1 cellular context compared by ENCODE assay signal in genomic region chr3:10514407-10515069, GRCh38.
TF ChIP-seq lines count a peak whose summit lies in the region.

No MANE protein-coding gene starts in this region.

TF ChIP-seq in HepG2, 621 proteins besides CTCF, POLR2A, EP300 and RAD21 (continued from another document and continues in another):
- TF ChIP-seq PATZ1 (CRISPR knock-in tag; IDR thresholded peaks at IDR 0.05) (peak; percentile 86), MZF1 (CRISPR knock-in tag; IDR thresholded peaks at IDR 0.05; ENCODE audit: borderline replicate concordance) (no peak), ZNF34 (CRISPR knock-in tag; IDR thresholded peaks at IDR 0.05; ENCODE audit: borderline replicate concordance) (no peak), POGK (CRISPR knock-in tag; conservative IDR thresholded peaks at IDR 0.05) (no peak), HMG20B (CRISPR knock-in tag; conservative IDR thresholded peaks at IDR 0.05) (no peak), GABPB1 (CRISPR knock-in tag; IDR thresholded peaks at IDR 0.05) (peak; percentile 26; the same call in 1 of the 2 replicates), ZBTB46 (CRISPR knock-in tag; IDR thresholded peaks at IDR 0.05; ENCODE audit: borderline replicate concordance) (no peak), SNAPC5 (CRISPR knock-in tag; IDR thresholded peaks at IDR 0.05; ENCODE audit: borderline replicate concordance) (no peak), RFX1 (IDR thresholded peaks at IDR 0.05) (no peak), ZMAT3 (CRISPR knock-in tag; conservative IDR thresholded peaks at IDR 0.05) (no peak), KLF16 (CRISPR knock-in tag; IDR thresholded peaks at IDR 0.05) (no peak), HMGXB3 (CRISPR knock-in tag; IDR thresholded peaks at IDR 0.05; ENCODE audit: borderline replicate concordance) (no peak), CREB3 (CRISPR knock-in tag; IDR thresholded peaks at IDR 0.05) (no peak), CSRNP2 (CRISPR knock-in tag; conservative IDR thresholded peaks at IDR 0.05; ENCODE audit: low read depth) (no peak), ZNF691 (CRISPR knock-in tag; IDR thresholded peaks at IDR 0.05; ENCODE audit: borderline replicate concordance, low read depth) (0 out of 2 replicates have a peak, but pooled peaks have one; percentile 55), MIXL1 (CRISPR knock-in tag; IDR thresholded peaks at IDR 0.05) (peak; percentile 59; the same call in 1 of the 2 replicates), ZNF512 (CRISPR knock-in tag; IDR thresholded peaks at IDR 0.05) (no peak), KDM3A (CRISPR knock-in tag; IDR thresholded peaks at IDR 0.05; ENCODE audit: low read depth) (0 out of 2 replicates have a peak, but pooled peaks have one; percentile 18), HNF4G (IDR thresholded peaks at IDR 0.05; ENCODE audit: borderline replicate concordance, low read depth, low read length) (no peak), HNF4G (CRISPR knock-in tag; IDR thresholded peaks at IDR 0.05; ENCODE audit: borderline replicate concordance, low read depth) (peak; percentile 34; the same call in 1 of the 2 replicates), GFI1 (CRISPR knock-in tag; IDR thresholded peaks at IDR 0.05; ENCODE audit: borderline replicate concordance) (no peak), PAF1 (CRISPR knock-in tag; IDR thresholded peaks at IDR 0.05) (no peak), ZNF562 (CRISPR knock-in tag; IDR thresholded peaks at IDR 0.05; ENCODE audit: borderline replicate concordance) (no peak), NFIB (CRISPR knock-in tag; IDR thresholded peaks at IDR 0.05; ENCODE audit: borderline replicate concordance) (no peak), TEAD2 (CRISPR knock-in tag; IDR thresholded peaks at IDR 0.05) (no peak), PREB (CRISPR knock-in tag; IDR thresholded peaks at IDR 0.05) (no peak), BCLAF1 (IDR thresholded peaks at IDR 0.05) (no peak), ZBTB38 (CRISPR knock-in tag; IDR thresholded peaks at IDR 0.05) (no peak), MLLT10 (CRISPR knock-in tag; IDR thresholded peaks at IDR 0.05) (no peak), PCBP1 (IDR thresholded peaks at IDR 0.05; ENCODE audit: borderline replicate concordance, low read depth, low read length) (no peak), ZNF766 (CRISPR knock-in tag; IDR thresholded peaks at IDR 0.05; ENCODE audit: borderline replicate concordance) (no peak)
